In the genomic region with DNA sequence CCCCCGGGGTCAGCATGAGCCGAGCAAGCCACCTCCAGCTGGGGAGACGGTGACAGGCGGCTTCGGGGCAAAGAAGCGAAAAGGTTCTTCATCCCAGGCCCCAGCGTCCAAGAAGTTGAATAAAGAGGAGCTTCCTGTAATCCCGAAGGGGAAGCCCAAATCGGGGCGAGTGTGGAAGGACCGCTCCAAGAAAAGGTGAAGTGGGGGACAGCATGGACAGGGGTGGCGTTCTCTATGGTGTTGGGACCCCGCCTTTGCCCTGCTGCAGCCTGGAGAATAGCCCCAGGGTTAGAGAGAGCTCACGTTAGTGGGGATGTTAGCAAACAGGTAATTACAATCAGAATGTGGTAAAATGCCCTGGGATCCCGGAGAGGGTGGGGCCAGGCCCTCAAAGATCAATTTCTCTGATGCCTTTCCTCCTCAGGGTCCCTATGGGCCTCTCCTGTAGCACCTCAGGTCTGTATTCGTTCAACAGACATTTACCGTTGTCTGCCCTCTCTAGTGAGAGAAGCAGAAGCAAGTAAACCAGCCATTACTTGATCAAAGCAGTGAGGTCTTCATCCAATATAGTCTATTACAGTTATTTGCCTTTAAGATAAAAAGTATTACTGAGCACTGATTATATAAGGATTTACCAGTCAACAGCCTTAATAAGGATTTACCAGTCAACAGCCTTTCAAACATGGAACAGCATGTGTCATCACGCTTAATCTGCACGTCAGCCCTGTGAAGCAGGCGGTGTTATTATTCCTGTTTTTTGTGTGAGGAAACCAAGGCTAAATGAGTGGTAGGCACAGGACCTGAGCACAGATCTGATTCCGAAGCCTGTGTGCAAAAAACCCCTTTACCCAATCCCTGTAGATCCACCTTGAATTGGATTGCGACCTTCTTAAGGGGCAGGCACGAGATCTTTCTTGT, we compare ENCODE assay signal across 8 cellular contexts. TPM values are rescaled to one million over a fixed set of nuclear protein-coding genes. Genes with fewer than 3 reads are reported as not detected.
DNase-seq lines count a peak whose midpoint lies in the region; ATAC-seq and TF ChIP-seq lines count a peak whose summit lies in the region.

No MANE protein-coding gene starts in this region.

- H3K4me3 ChIP-seq in RWPE2 (ENCODE audit: severe bottlenecking) (peak overlapping the region; percentile 80), esophagus squamous epithelium (peak overlapping the region; percentile 55 to 89 (median 76)), psoas muscle (peak overlapping the region; percentile 99)

- no peaks in the 10 kb centered on the region for H3K9me3 ChIP-seq in RWPE2 (ENCODE audit: severe bottlenecking)
- no peaks in the 10 kb centered on the region for H3K9me3 ChIP-seq in esophagus squamous epithelium
- H3K9me3 ChIP-seq in psoas muscle, result no peaks in the 10 kb centered on the region

- TF ChIP-seq CTCF in RWPE2 (IDR thresholded peaks at IDR 0.05; ENCODE audit: poor library complexity, severe bottlenecking) (no peak), esophagus squamous epithelium (IDR thresholded peaks at IDR 0.05) (no peak), psoas muscle (IDR thresholded peaks at IDR 0.05) (no peak)

- H3K27ac ChIP-seq in RWPE2 (ENCODE audit: poor library complexity, severe bottlenecking) (peak overlapping the region; percentile 19), esophagus squamous epithelium (peak overlapping the region; percentile 71 to 86 (median 80)), psoas muscle (peak overlapping the region; percentile 90)

- peaks cover 9% of the 10 kb centered on the region for H3K4me1 ChIP-seq in RWPE2 (ENCODE audit: insufficient read depth, poor library complexity, severe bottlenecking)
- H3K4me1 ChIP-seq in esophagus squamous epithelium, result peaks cover 28 to 53% (median 36%) of the 10 kb centered on the region in 3 donors
- H3K4me1 ChIP-seq in psoas muscle, result peaks cover 28% of the 10 kb centered on the region

- WGBS in esophagus squamous epithelium, 2 donors, result 9 to 12% methylated on average over 14 to 19 of the region's 23 CpGs
- 10 to 11% (median 10%) methylated on average over 23 of the region's 23 CpGs for WGBS in psoas muscle, 3 donors

- in situ Hi-C loops in ACHN (cut with HindIII; ENCODE audit: low pct_ligation_motif_present, low pct_unique_long_range_greater_than_20kb, low sequenced_read_pairs), result no loop called here

- intact Hi-C loops in esophagus squamous epithelium (cut with DNase I) (no loop called here), psoas muscle (cut with DNase I) (loop anchor here (2.0 to 10.0 kb wide), 3 partner anchors 59 to 322 kb away; a partner anchor contains a TSS)

- H3K27me3 ChIP-seq in RWPE2 (ENCODE audit: insufficient read depth, poor library complexity, severe bottlenecking) (no peaks in the 10 kb centered on the region), esophagus squamous epithelium (no peaks in the 10 kb centered on the region), psoas muscle (ENCODE audit: insufficient read depth in 3 of 3, low read length in 2 of 3) (no peaks in the 10 kb centered on the region)

- DNase-seq in RWPE2 (ENCODE audit: low spot score), result no peak
- no peak for DNase-seq in esophagus squamous epithelium (lab: John Stamatoyannopoulos, UW)
- peak in 1 of 2 donors; percentile 12 for DNase-seq in psoas muscle
- no peak for DNase-seq in ACHN
- no peak for DNase-seq in NCI-H128 (lab: John Stamatoyannopoulos, UW; ENCODE audit: unreplicated experiment)

- no peak for TF ChIP-seq POLR2A in esophagus squamous epithelium (IDR thresholded peaks at IDR 0.05)

- ATAC-seq in GM18907 (IDR thresholded peaks at IDR 0.05; ENCODE audit: unreplicated experiment) (peak; percentile 1), RWPE2 (ENCODE audit: low read depth) (peak; percentile 5; the same call in 2 of the 3 replicates), psoas muscle (no peak), GM21528 (IDR thresholded peaks at IDR 0.05; ENCODE audit: low FRiP score, unreplicated experiment) (no peak), GM21529 (IDR thresholded peaks at IDR 0.05; ENCODE audit: unreplicated experiment) (no peak)

- H3K36me3 ChIP-seq in RWPE2 (ENCODE audit: low read depth) (peaks cover 15% of the 10 kb centered on the region), esophagus squamous epithelium (peaks cover 0 to 27% (median 8%) of the 10 kb centered on the region in 3 donors), psoas muscle (ENCODE audit: insufficient read depth in 1 of 2, low read depth in 1 of 2) (peaks cover 0 to 11% of the 10 kb centered on the region in 2 donors)

RNA-seq across cellular contexts. Expression of a gene that starts 1.0 kb away (rescaled TPM):
- 10 to 100 TPM; 11.8 to 38.0 (median 24.4) TPM for total RNA-seq in esophagus squamous epithelium
- 10 to 100 TPM; 24.8 to 43.9 (median 30.1) TPM for total RNA-seq in psoas muscle
- 10 to 100 TPM; 36.2 to 55.4 (median 53.6) TPM for polyA plus RNA-seq in psoas muscle

RNA-seq across cellular contexts. Expression of a gene that starts 12.8 kb away (rescaled TPM):
- total RNA-seq in esophagus squamous epithelium (1 to 10 TPM in 1 of 4 donors, under 1 TPM in 2, not detected in 1; 0.31 to 2.7 (median 0.85) TPM), psoas muscle (10 to 100 TPM in 1 of 4 donors, 1 to 10 TPM in 2, under 1 TPM in 1; 0.53 to 13.9 (median 1.1) TPM)
- polyA plus RNA-seq in psoas muscle, result 1 to 10 TPM; 1.1 to 1.3 (median 1.2) TPM

RNA-seq across cellular contexts. Expression of a gene that starts 24.4 kb away (rescaled TPM):
- total RNA-seq in esophagus squamous epithelium (not detected), psoas muscle (under 1 TPM in 1 of 4 donors, not detected in 3; 0.29 TPM)
- under 1 TPM; 0.18 to 0.52 (median 0.30) TPM for polyA plus RNA-seq in psoas muscle

RNA-seq across cellular contexts. Expression of a gene that starts 57.8 kb away (rescaled TPM):
- total RNA-seq in esophagus squamous epithelium (not detected), psoas muscle (not detected)
- under 1 TPM in 1 of 3 donors, not detected in 2; 0.03 TPM for polyA plus RNA-seq in psoas muscle

Comparison
In these comparisons a context has a peak if more than half of its experiments do, and no peak if none do; other contexts are left out.
1. ATAC-seq: peak in GM18907 (single experiment) and RWPE2 (single experiment); none in psoas muscle (0 of 4), GM21528 (single experiment) and GM21529 (single experiment).
2. H3K27ac ChIP-seq: peak in every context shown above with its lines; median percentile 90 in psoas muscle; 80 in esophagus squamous epithelium; 19 in RWPE2.
3. Peak in every context shown above with its lines, with median percentiles within 50 percentile points of each other: H3K4me3 ChIP-seq.